In genomic region chr11:66282468-66283455, GRCh38 we compare ENCODE assay signal across 8 cellular contexts. TPM values are rescaled to one million over a fixed set of nuclear protein-coding genes. Genes with fewer than 3 reads are reported as not detected.
DNase-seq lines count a peak whose midpoint lies in the region; ATAC-seq and TF ChIP-seq lines count a peak whose summit lies in the region.

No MANE protein-coding gene starts in this region.

- intact Hi-C loops in activated CD4-positive, alpha-beta memory T cell treated with anti-CD3 and anti-CD28 coated beads for 36 hours (cut with micrococcal nuclease): loop anchor here (1.0 kb wide), 2 partner anchors 14 to 60 kb away; partner anchors contain the start of gene RAB1B
- intact Hi-C loops in lower lobe of right lung (cut with DNase I): no loop called here

- peak overlapping the region; percentile 57 for H3K4me3 Mint-ChIP-seq in activated CD4-positive, alpha-beta memory T cell treated with anti-CD3 and anti-CD28 coated beads for 36 hours

- peak; percentile 100 for DNase-seq in COLO668 (lab: John Stamatoyannopoulos, UW; ENCODE audit: unreplicated experiment)
- peak; percentile 98 for DNase-seq in HL-60 (ENCODE audit: low read depth in 1 of 2, low spot score in 1 of 2)
- peak; percentile 68 for DNase-seq in NCI-H82 treated with DMSO at 0.1 percent for 48 hours (lab: John Stamatoyannopoulos, UW; ENCODE audit: unreplicated experiment)
- peak; percentile 98 for DNase-seq in activated CD4-positive, alpha-beta memory T cell treated with anti-CD3 and anti-CD28 coated beads for 36 hours
- DNase-seq in dermis microvascular lymphatic vessel endothelial cell (ENCODE audit: low read depth in 2 of 2): peak; percentile 91 to 96
- peak; percentile 99 for DNase-seq in lower lobe of right lung
- peak; percentile 99 for DNase-seq in stimulated activated CD8-positive, alpha-beta memory T cell treated with anti-CD3 and anti-CD28 coated beads, Interleukin-12 subunit alpha, Interleukin-12 subunit beta, amount 100 ng/mL, for 1 hour (ENCODE audit: low read depth)

- CTCF ChIA-PET in activated CD4-positive, alpha-beta memory T cell treated with anti-CD3 and anti-CD28 coated beads for 36 hours (lab: Charles Lee): interaction anchor here (0.6 to 3.1 kb wide), 19 partner anchors 8 to 422 kb away, joined by 3 to 22 read pairs (median 4); partner anchors contain the start of genes RAB1B, RIN1 and TMEM151A

- peaks cover 24% of the 10 kb centered on the region for H3K4me1 ChIP-seq in lower lobe of right lung

- peaks cover 31% of the 10 kb centered on the region for H3K4me1 Mint-ChIP-seq in activated CD4-positive, alpha-beta memory T cell treated with anti-CD3 and anti-CD28 coated beads for 36 hours (ENCODE audit: low read depth)

- POLR2A ChIA-PET in activated CD4-positive, alpha-beta memory T cell treated with anti-CD3 and anti-CD28 coated beads for 36 hours (lab: Charles Lee): interaction anchor here (1.5 to 1.9 kb wide), 2 partner anchors 15 to 61 kb away, joined by 4 to 6 read pairs; no protein-coding TSS in a partner anchor

- H3K27me3 ChIP-seq in HL-60 (ENCODE audit: insufficient read depth, poor library complexity, severe bottlenecking) (no peaks in the 10 kb centered on the region), lower lobe of right lung (ENCODE audit: low read depth) (no peaks in the 10 kb centered on the region)

- H3K27me3 Mint-ChIP-seq in activated CD4-positive, alpha-beta memory T cell treated with anti-CD3 and anti-CD28 coated beads for 36 hours: no peaks in the 10 kb centered on the region

- peak; percentile 63 for ATAC-seq in GM19467 (IDR thresholded peaks at IDR 0.05; ENCODE audit: unreplicated experiment)
- peak; percentile 91 to 93 for ATAC-seq in lower lobe of right lung

- no peak overlapping the region for H3K27ac ChIP-seq in HL-60 (replicated peaks)
- no peak overlapping the region for H3K27ac ChIP-seq in lower lobe of right lung

- no peaks in the 10 kb centered on the region for H3K36me3 Mint-ChIP-seq in activated CD4-positive, alpha-beta memory T cell treated with anti-CD3 and anti-CD28 coated beads for 36 hours

- TF ChIP-seq CTCF in HL-60 (IDR thresholded peaks at IDR 0.05; ENCODE audit: insufficient read depth, low read length) (peak; percentile 95), lower lobe of right lung (IDR thresholded peaks at IDR 0.05) (peak; percentile 99)

- H3K9me3 Mint-ChIP-seq in activated CD4-positive, alpha-beta memory T cell treated with anti-CD3 and anti-CD28 coated beads for 36 hours: no peaks in the 10 kb centered on the region

- no peak overlapping the region for H3K4me3 ChIP-seq in HL-60 (replicated peaks; ENCODE audit: insufficient read depth, low read length)
- no peak overlapping the region for H3K4me3 ChIP-seq in lower lobe of right lung

- peak overlapping the region; percentile 56 for H3K27ac Mint-ChIP-seq in activated CD4-positive, alpha-beta memory T cell treated with anti-CD3 and anti-CD28 coated beads for 36 hours

- H3K36me3 ChIP-seq in lower lobe of right lung: peaks cover 21% of the 10 kb centered on the region

- H3K9me3 ChIP-seq in lower lobe of right lung: no peaks in the 10 kb centered on the region

RNA-seq across cellular contexts. Expression of gene CNIH2, which starts 4.8 kb away (rescaled TPM):
- 1 to 10 TPM in 1 of 2 experiments, under 1 TPM in 1; 0.39 to 1.5 TPM for total RNA-seq in activated CD4-positive, alpha-beta memory T cell treated with anti-CD3 and anti-CD28 coated beads for 36 hours
- total RNA-seq in dermis microvascular lymphatic vessel endothelial cell (0.25 TPM in 1 of 2 replicates, not detected in the other), lower lobe of right lung (0.89 TPM)

RNA-seq across cellular contexts. Expression of gene YIF1A, which starts 6.2 kb away (rescaled TPM):
- total RNA-seq in activated CD4-positive, alpha-beta memory T cell treated with anti-CD3 and anti-CD28 coated beads for 36 hours: 10 to 100 TPM; 63.1 to 65.8 TPM
- total RNA-seq in dermis microvascular lymphatic vessel endothelial cell: 123 and 146 TPM in 2 replicates
- 67.8 TPM for total RNA-seq in lower lobe of right lung

RNA-seq across cellular contexts. Expression of gene TMEM151A, which starts 8.9 kb away (rescaled TPM):
- not detected for total RNA-seq in activated CD4-positive, alpha-beta memory T cell treated with anti-CD3 and anti-CD28 coated beads for 36 hours
- total RNA-seq in dermis microvascular lymphatic vessel endothelial cell: under 0.01 TPM in 1 of 2 replicates, not detected in the other
- not detected for total RNA-seq in lower lobe of right lung

RNA-seq across cellular contexts. Expression of gene RAB1B, which starts 14.3 kb away (rescaled TPM):
- 100 to 1,000 TPM; 118 to 124 TPM for total RNA-seq in activated CD4-positive, alpha-beta memory T cell treated with anti-CD3 and anti-CD28 coated beads for 36 hours
- 64.3 and 98.1 TPM in 2 replicates for total RNA-seq in dermis microvascular lymphatic vessel endothelial cell
- 138 TPM for total RNA-seq in lower lobe of right lung

RNA-seq across cellular contexts. Expression of gene KLC2, which starts 25.3 kb away (rescaled TPM):
- total RNA-seq in activated CD4-positive, alpha-beta memory T cell treated with anti-CD3 and anti-CD28 coated beads for 36 hours: 10 to 100 TPM; 40.5 to 44.8 TPM
- 8.5 and 9.9 TPM in 2 replicates for total RNA-seq in dermis microvascular lymphatic vessel endothelial cell
- 24.3 TPM for total RNA-seq in lower lobe of right lung
